ENCODE assay signal across 8 cellular contexts in the genomic region with DNA sequence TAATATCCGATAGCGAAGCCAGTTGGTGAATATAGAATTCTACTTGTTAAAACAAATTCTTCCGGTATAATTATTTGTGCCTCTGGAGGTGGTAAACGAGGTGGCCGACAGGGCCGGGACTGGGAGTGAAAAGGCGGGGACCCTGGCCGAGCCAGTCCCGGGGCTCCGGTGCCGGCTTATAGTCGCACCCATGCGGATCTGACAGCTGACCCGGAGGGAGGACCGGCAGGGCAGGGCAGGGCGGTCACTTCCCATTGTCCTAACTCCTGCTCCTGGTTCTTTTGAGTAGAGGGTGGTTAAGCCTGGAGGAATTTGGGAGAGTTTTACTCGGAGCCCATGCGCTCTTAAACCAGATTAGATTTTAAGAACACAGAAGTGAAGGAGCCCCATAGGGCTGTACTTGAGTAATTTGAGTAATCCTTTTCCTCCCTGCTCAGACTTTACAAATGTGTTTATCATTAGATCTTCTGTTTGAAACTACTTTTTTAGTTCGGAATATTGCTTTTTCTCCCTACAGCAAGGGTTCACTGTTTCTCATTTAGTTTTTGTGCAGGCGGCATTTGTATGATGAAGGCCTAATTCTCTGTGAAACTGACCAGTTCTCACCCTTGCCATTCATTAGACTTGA. TPM values are rescaled to one million over a fixed set of nuclear protein-coding genes. Genes with fewer than 3 reads are reported as not detected.
A peak's percentile ranks its signal among the peaks of the same experiment; 100 is the strongest.
DNase-seq lines count a peak whose midpoint lies in the region; ATAC-seq and TF ChIP-seq lines count a peak whose summit lies in the region.

No MANE protein-coding gene starts in this region.

- H3K27ac ChIP-seq in esophagus squamous epithelium (peak overlapping the region; percentile 97 to 99 (median 98)), vagina (peak overlapping the region; percentile 97)

- TF ChIP-seq POLR2A in esophagus squamous epithelium (IDR thresholded peaks at IDR 0.05) (no peak), vagina (IDR thresholded peaks at IDR 0.05) (no peak)

- H3K9me3 ChIP-seq in esophagus squamous epithelium (no peaks in the 10 kb centered on the region), vagina (no peaks in the 10 kb centered on the region)

- intact Hi-C loops in esophagus squamous epithelium (cut with DNase I), result no loop called here
- intact Hi-C loops in vagina (cut with DNase I), result loop anchor here (2.0 to 5.0 kb wide), 3 partner anchors 21 to 570 kb away; no protein-coding TSS in a partner anchor

- DNase-seq in AG08396 (ENCODE audit: low spot score) (peak; percentile 50), HFFc6 (no peak), esophagus squamous epithelium (lab: John Stamatoyannopoulos, UW) (no peak), naive B cell (peak; percentile 24), vagina (ENCODE audit: extremely low spot score in 2 of 2) (no peak), NK-92 (lab: John Stamatoyannopoulos, UW; ENCODE audit: unreplicated experiment) (no peak)
- DNase-seq in activated CD4-positive, alpha-beta T cell treated with anti-CD3 and anti-CD28 coated beads for 48 hours, result peak; percentile 43

- H3K9me3 Mint-ChIP-seq in HFFc6, result no peaks in the 10 kb centered on the region
- no peaks in the 10 kb centered on the region for H3K9me3 Mint-ChIP-seq in naive B cell

- H3K27me3 ChIP-seq in esophagus squamous epithelium, result no peaks in the 10 kb centered on the region
- no peaks in the 10 kb centered on the region for H3K27me3 ChIP-seq in vagina

- TF ChIP-seq CTCF in HFFc6 (IDR thresholded peaks at IDR 0.05), result peak; percentile 3; the same call in 1 of the 2 replicates
- TF ChIP-seq CTCF in esophagus squamous epithelium (IDR thresholded peaks at IDR 0.05), result no peak
- no peak for TF ChIP-seq CTCF in vagina (IDR thresholded peaks at IDR 0.05)

- 5 to 6% methylated on average over 16 to 17 of the region's 20 CpGs for WGBS in esophagus squamous epithelium, 2 donors

- H3K4me3 ChIP-seq in esophagus squamous epithelium (peak overlapping the region; percentile 71 to 98 (median 92)), vagina (peak overlapping the region; percentile 93 to 94)

- ATAC-seq in naive B cell (ENCODE audit: low read depth in 2 of 2), result no peak
- no peak for ATAC-seq in HG03342 (IDR thresholded peaks at IDR 0.05; ENCODE audit: unreplicated experiment)

- H3K27me3 Mint-ChIP-seq in HFFc6 (ENCODE audit: insufficient read depth) (no peaks in the 10 kb centered on the region; the same call in 1 of the 2 replicates), naive B cell (no peaks in the 10 kb centered on the region)

- no peaks in the 10 kb centered on the region for H3K36me3 Mint-ChIP-seq in HFFc6 (ENCODE audit: low read depth)
- H3K36me3 Mint-ChIP-seq in naive B cell, result no peaks in the 10 kb centered on the region

- peak overlapping the region; percentile 57 for H3K27ac Mint-ChIP-seq in HFFc6
- peak overlapping the region; percentile 57 to 92 (median 86) for H3K27ac Mint-ChIP-seq in naive B cell

- H3K4me3 Mint-ChIP-seq in HFFc6, result peak overlapping the region; percentile 90
- H3K4me3 Mint-ChIP-seq in naive B cell, result peak overlapping the region; percentile 85 to 96 (median 90)

- H3K4me1 ChIP-seq in esophagus squamous epithelium (peaks cover 8 to 66% (median 30%) of the 10 kb centered on the region in 3 donors), vagina (peaks cover 55% of the 10 kb centered on the region)

- no peaks in the 10 kb centered on the region for H3K36me3 ChIP-seq in esophagus squamous epithelium
- H3K36me3 ChIP-seq in vagina, result no peaks in the 10 kb centered on the region

- H3K4me1 Mint-ChIP-seq in HFFc6 (ENCODE audit: low read depth) (peaks cover 49% of the 10 kb centered on the region), naive B cell (peaks cover 57 to 65% (median 59%) of the 10 kb centered on the region in 3 donors)

RNA-seq across cellular contexts. Expression of a gene that starts 1.8 kb away (rescaled TPM):
- total RNA-seq in HFFc6 (2021; fragmentation: NEBNext Ultra II Directional; extraction: Animal tissue kit (Norgen Biotek cat#: 25700)), result 10 to 100 TPM; 12.5 to 16.7 (median 15.1) TPM
- total RNA-seq in esophagus squamous epithelium (10 to 100 TPM; 22.3 to 41.9 (median 33.5) TPM), vagina (18.9 TPM)
- 10 to 100 TPM; 24.8 to 43.4 (median 36.5) TPM for polyA plus RNA-seq in naive B cell (ENCODE audit: low read depth in 6 of 6)

Comparison
In these comparisons a context has a peak if more than half of its experiments do, and no peak if none do; other contexts are left out.
1. DNase-seq: peak in AG08396 (single experiment), activated CD4-positive, alpha-beta T cell treated with anti-CD3 and anti-CD28 coated beads for 48 hours (single experiment) and naive B cell (single experiment); none in HFFc6 (single experiment), esophagus squamous epithelium (single experiment), vagina (0 of 2) and NK-92 (single experiment).